In the genomic region with DNA sequence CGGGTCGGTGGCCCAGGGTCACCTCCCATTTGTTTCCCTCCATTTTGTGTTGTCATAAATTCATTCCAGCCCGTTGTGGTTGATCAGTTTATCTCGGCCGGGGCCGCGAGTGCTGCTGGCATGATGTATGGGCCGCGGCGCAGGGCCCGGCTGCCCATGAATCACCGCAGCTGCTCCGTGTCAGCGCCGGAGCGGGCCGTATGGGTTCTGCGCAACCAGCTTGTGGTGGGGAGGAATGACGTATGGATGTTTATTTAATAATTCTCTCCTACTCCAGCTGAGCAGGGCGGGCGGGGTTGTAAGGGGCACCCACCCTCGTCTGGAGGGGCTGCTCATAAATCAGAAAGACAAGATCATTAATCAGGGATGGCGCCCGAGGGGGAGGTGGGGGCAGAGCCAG, we compare ENCODE assay signal across 15 cellular contexts. TPM values are rescaled to one million over a fixed set of nuclear protein-coding genes. Genes with fewer than 3 reads are reported as not detected.
DNase-seq lines count a peak whose midpoint lies in the region; ATAC-seq, FAIRE-seq and TF ChIP-seq lines count a peak whose summit lies in the region.
"Had no signal": no experiment of that assay in that cellular context is flagged by ENCODE, and none has a peak within 500 bp of the region (broad histone marks: within the 10 kb centered on the region; RNA-seq: fewer than 3 reads in every experiment).

No MANE protein-coding gene starts in this region.

- H3K9ac ChIP-seq in GM23248 = no peak overlapping the region
- H3K9ac ChIP-seq in astrocyte (ENCODE audit: low read length) = no peak overlapping the region
- no peak overlapping the region for H3K9ac ChIP-seq in HepG2 (ENCODE audit: insufficient read depth, low read depth, low read length)
- H3K9ac ChIP-seq: SK-N-SH had no signal

- peaks cover 11% of the 10 kb centered on the region for H3K4me1 Mint-ChIP-seq in astrocyte (ENCODE audit: low read depth, unreplicated experiment)

- no TSS peak for BruUV-seq in HepG2 (replicated peaks; lab: Mats Ljungman, UMichigan)

- H3K9me2 ChIP-seq in GM23248 (ENCODE audit: insufficient read depth) = no peaks in the 10 kb centered on the region
- H3K9me2 ChIP-seq: SK-N-SH had no signal

- H3K4me1 ChIP-seq in GM23248 (ENCODE audit: insufficient read depth) (peaks cover 11% of the 10 kb centered on the region), astrocyte (ENCODE audit: insufficient read depth, low read length) (peaks cover 9% of the 10 kb centered on the region), HepG2 (ENCODE audit: insufficient read depth, low read length) (no peaks in the 10 kb centered on the region), small intestine (ENCODE audit: control insufficient read depth in 2 of 2, insufficient read depth in 1 of 2, low read depth in 1 of 2, low read length in 1 of 2) (peaks cover 2 to 17% of the 10 kb centered on the region in 2 donors)
- H3K4me1 ChIP-seq: body of pancreas had no signal

- ATAC-seq in HepG2 (no peak), GM18519 (IDR thresholded peaks at IDR 0.05; ENCODE audit: low FRiP score, unreplicated experiment) (no peak), HG02970 (IDR thresholded peaks at IDR 0.05; ENCODE audit: low FRiP score, unreplicated experiment) (no peak), HG02884 (IDR thresholded peaks at IDR 0.05; ENCODE audit: unreplicated experiment) (no peak)
- ATAC-seq: body of pancreas, K562 had no signal

- H3K27ac ChIP-seq in GM23248 (peak overlapping the region; percentile 71), astrocyte (ENCODE audit: low read depth, low read length) (no peak overlapping the region), HepG2 (ENCODE audit: extremely low read length, insufficient read depth, low read length) (no peak overlapping the region), small intestine (ENCODE audit: low read depth in 1 of 2, low read length in 1 of 2) (peak overlapping the region; percentile 87 to 91)
- H3K27ac ChIP-seq: body of pancreas had no signal

- H3K27me3 Mint-ChIP-seq in astrocyte (ENCODE audit: low read depth, unreplicated experiment) = no peaks in the 10 kb centered on the region
- H3K27me3 Mint-ChIP-seq: activated CD4-positive, alpha-beta memory T cell treated with anti-CD3 and anti-CD28 coated beads for 36 hours had no signal

- TF ChIP-seq POLR2A in HepG2 (IDR thresholded peaks at IDR 0.05; ENCODE audit: insufficient read depth in 1 of 2, low read depth in 2 of 2, low read length in 2 of 2) = no peak

- H3K4me2 ChIP-seq in GM23248 (ENCODE audit: unreplicated experiment) (no peak overlapping the region), astrocyte (ENCODE audit: low read length) (no peak overlapping the region), HepG2 (ENCODE audit: low read depth, low read length) (no peak overlapping the region)
- H3K4me2 ChIP-seq: SK-N-SH had no signal

- peaks cover 24% of the 10 kb centered on the region for H3K36me3 Mint-ChIP-seq in astrocyte (ENCODE audit: low read depth, unreplicated experiment)

- TF ChIP-seq CTCF in astrocyte (IDR thresholded peaks at IDR 0.05; ENCODE audit: insufficient read depth, low read depth, low read length) = no peak
- no peak for TF ChIP-seq CTCF in HepG2 (CRISPR knock-in tag; IDR thresholded peaks at IDR 0.05)

- POLR2A ChIA-PET in HepG2 (lab: Yijun Ruan, JAX) = interaction anchor here (1.8 to 4.2 kb wide), 2 partner anchors 10 to 14 kb away, joined by 5 to 25 read pairs; no protein-coding TSS in a partner anchor

- H3F3A ChIP-seq in GM23248 (ENCODE audit: insufficient read depth) = peaks cover 4% of the 10 kb centered on the region; the same call in 1 of the 2 replicates

- DNase-seq in GM23248 (no peak), astrocyte (ENCODE audit: low read depth) (peak; percentile 41), HepG2 (ENCODE audit: low spot score) (no peak), small intestine (no peak), NCI-H1092 (lab: John Stamatoyannopoulos, UW) (no peak)
- DNase-seq: activated CD4-positive, alpha-beta memory T cell treated with anti-CD3 and anti-CD28 coated beads for 36 hours; body of pancreas; SK-N-SH; stimulated activated CD4-positive, alpha-beta T cell treated with anti-CD3 and anti-CD28 coated beads, Interleukin-12 subunit alpha, Interleukin-12 subunit beta, amount 100 ng/mL, for 4 hours had no signal

- H3K27ac Mint-ChIP-seq in astrocyte (ENCODE audit: unreplicated experiment) = no peak overlapping the region
- H3K27ac Mint-ChIP-seq: activated CD4-positive, alpha-beta memory T cell treated with anti-CD3 and anti-CD28 coated beads for 36 hours; activated T-helper 1 cell treated with anti-CD3 and anti-CD28 coated beads, Interleukin-12 subunit alpha, Interleukin-12 subunit beta, Interleukin-2, Interleukin-4 antibody, amounts not matched to agents 30 ng/mL and 10 ng/mL and 1 ng/mL, durations not matched to agents 14 hours and 24 hours and 36 hours had no signal

- TF ChIP-seq RAD21 in HepG2 (CRISPR knock-in tag; IDR thresholded peaks at IDR 0.05) = no peak

- in situ Hi-C loops in GM23248 (cut with MboI) (no loop called here), HepG2 (cut with HindIII; ENCODE audit: extremely low pct_ligation_motif_present, low pct_unique_long_range_greater_than_20kb) (no loop called here)

- H2AFZ ChIP-seq in GM23248 = no peak overlapping the region
- H2AFZ ChIP-seq in astrocyte (ENCODE audit: low read depth, low read length) = no peak overlapping the region
- no peak overlapping the region for H2AFZ ChIP-seq in HepG2 (ENCODE audit: low read length)

- no peak for TF ChIP-seq EP300 in HepG2 (IDR thresholded peaks at IDR 0.05; ENCODE audit: low read depth in 2 of 2, low read length in 2 of 2)
- no peak for TF ChIP-seq EP300 in HepG2 (CRISPR knock-in tag; IDR thresholded peaks at IDR 0.05; ENCODE audit: borderline replicate concordance)

- H4K20me1 ChIP-seq in GM23248 (ENCODE audit: insufficient read depth) = no peaks in the 10 kb centered on the region
- H4K20me1 ChIP-seq in astrocyte (ENCODE audit: insufficient read depth, low read length) = peaks cover 56% of the 10 kb centered on the region
- H4K20me1 ChIP-seq in HepG2 (ENCODE audit: insufficient read depth, low read length) = no peaks in the 10 kb centered on the region

- H3K79me2 ChIP-seq in GM23248 (ENCODE audit: insufficient read depth) = no peaks in the 10 kb centered on the region
- peaks cover 4% of the 10 kb centered on the region for H3K79me2 ChIP-seq in astrocyte (ENCODE audit: insufficient read depth, low read length)
- H3K79me2 ChIP-seq in HepG2 (ENCODE audit: insufficient read depth, low read length) = no peaks in the 10 kb centered on the region

- H3K27me3 ChIP-seq in GM23248 (replicated peaks; ENCODE audit: insufficient read depth) (no peaks in the 10 kb centered on the region), astrocyte (ENCODE audit: insufficient read depth, low read length) (no peaks in the 10 kb centered on the region), HepG2 (ENCODE audit: control insufficient read depth in 1 of 2, insufficient read depth in 2 of 2, low read length in 2 of 2) (no peaks in the 10 kb centered on the region), small intestine (ENCODE audit: control insufficient read depth in 2 of 2, insufficient read depth in 2 of 2, low read length in 2 of 2) (no peaks in the 10 kb centered on the region)
- H3K27me3 ChIP-seq: body of pancreas had no signal

- 90 to 91% methylated on average over 24 of the region's 24 CpGs for WGBS in GM23248 (ENCODE audit: low coverage in 1 of 2, low lambda C conversion rate in 2 of 2, missing lambda C conversion rate in 2 of 2), 2 experiments
- WGBS in HepG2 (ENCODE audit: low lambda C conversion rate) = 95% methylated on average over 24 of the region's 24 CpGs
- WGBS in small intestine, 3 donors = 76 to 84% (median 80%) methylated on average over 24 of the region's 24 CpGs

- no peak overlapping the region for H3K4me3 ChIP-seq in GM23248
- H3K4me3 ChIP-seq in astrocyte (ENCODE audit: insufficient read depth, low read depth, low read length) = no peak overlapping the region
- H3K4me3 ChIP-seq in HepG2 (replicated peaks in 1 of 3; ENCODE audit: insufficient read depth in 1 of 3, low read depth in 2 of 3, low read length in 3 of 3) = no peak overlapping the region
- H3K4me3 ChIP-seq in small intestine (ENCODE audit: low read depth in 1 of 2, low read length in 2 of 2) = no peak overlapping the region
- H3K4me3 ChIP-seq: body of pancreas, K562 had no signal

- intact Hi-C loops in HepG2 (cut with micrococcal nuclease; ENCODE audit: unreplicated experiment) = no loop called here

- CTCF ChIA-PET in HepG2 (lab: Yijun Ruan, JAX; ENCODE audit: low intra/inter-chr PET ratio, low total read pairs) = no interaction called here

- no peaks in the 10 kb centered on the region for H3K9me3 Mint-ChIP-seq in astrocyte (ENCODE audit: unreplicated experiment)
- H3K9me3 Mint-ChIP-seq: activated CD4-positive, alpha-beta memory T cell treated with anti-CD3 and anti-CD28 coated beads for 36 hours; activated T-helper 1 cell treated with anti-CD3 and anti-CD28 coated beads, Interleukin-12 subunit alpha, Interleukin-12 subunit beta, Interleukin-2, Interleukin-4 antibody, amounts not matched to agents 30 ng/mL and 10 ng/mL and 1 ng/mL, durations not matched to agents 14 hours and 24 hours and 36 hours had no signal

- H3K4me3 Mint-ChIP-seq in astrocyte (ENCODE audit: unreplicated experiment) = no peak overlapping the region
- H3K4me3 Mint-ChIP-seq: activated CD4-positive, alpha-beta memory T cell treated with anti-CD3 and anti-CD28 coated beads for 36 hours; activated T-helper 1 cell treated with anti-CD3 and anti-CD28 coated beads, Interleukin-12 subunit alpha, Interleukin-12 subunit beta, Interleukin-2, Interleukin-4 antibody, amounts not matched to agents 30 ng/mL and 10 ng/mL and 1 ng/mL, durations not matched to agents 14 hours and 24 hours and 36 hours had no signal

- H3K9me3 ChIP-seq in GM23248 (ENCODE audit: low read depth) (no peaks in the 10 kb centered on the region), astrocyte (ENCODE audit: insufficient read depth, low read depth, low read length) (no peaks in the 10 kb centered on the region), HepG2 (ENCODE audit: low read length) (no peaks in the 10 kb centered on the region), small intestine (ENCODE audit: control insufficient read depth, low read depth) (no peaks in the 10 kb centered on the region)
- H3K9me3 ChIP-seq: body of pancreas, SK-N-SH had no signal

- no peak for FAIRE-seq in astrocyte (lab: Jason Lieb, UNC)
- FAIRE-seq in HepG2 (lab: Jason Lieb, UNC) = no peak
- no peak for FAIRE-seq in small intestine (lab: Jason Lieb, UNC)
- FAIRE-seq: K562, TTC549 had no signal

- H3K36me3 ChIP-seq in GM23248 (ENCODE audit: low read depth) = no peaks in the 10 kb centered on the region
- H3K36me3 ChIP-seq in astrocyte (ENCODE audit: insufficient read depth, low read length) = peaks cover 9% of the 10 kb centered on the region
- peaks cover 55 to 93% of the 10 kb centered on the region in 2 experiments for H3K36me3 ChIP-seq in HepG2 (replicated peaks in 1 of 2; ENCODE audit: control insufficient read depth in 1 of 2, insufficient read depth in 2 of 2, low read length in 2 of 2)
- peaks cover 11 to 15% of the 10 kb centered on the region in 2 donors for H3K36me3 ChIP-seq in small intestine (ENCODE audit: control insufficient read depth in 2 of 2, insufficient read depth in 2 of 2, low read length in 2 of 2)

RNA-seq across cellular contexts. Expression of a gene that starts 28.0 kb away (rescaled TPM):
- total RNA-seq in GM23248 (2014; rRNA removed; shearing (Covaris generic)) = 4.4 and 5.9 TPM in 2 replicates
- polyA plus RNA-seq in GM23248 (2016; fragmentation: Nextera tagmentation; extraction: Ambion mirVana) = 10.1 and 12.7 TPM in 2 replicates
- 5.8 and 7.3 TPM in 2 replicates for total RNA-seq in astrocyte
- 12.6 and 13.8 TPM in 2 replicates for total RNA-seq in HepG2 (2016; rRNA removed; fragmentation: Illumina TruSeq; extraction: Trizol)
- total RNA-seq in HepG2 (2016; cell fraction: cytosol; rRNA removed; fragmentation: Illumina TruSeq; extraction: Trizol; ENCODE audit: low read depth) = 9.7 and 10.8 TPM in 2 replicates
- total RNA-seq in HepG2 (2016; cell fraction: insoluble cytoplasmic fraction; rRNA removed; fragmentation: Illumina TruSeq; extraction: Trizol) = 11.0 and 12.5 TPM in 2 replicates
- 11.8 and 17.4 TPM in 2 replicates for total RNA-seq in HepG2 (2016; cell fraction: membrane; rRNA removed; fragmentation: Illumina TruSeq; extraction: Trizol)
- 5.8 and 7.3 TPM in 2 replicates for total RNA-seq in HepG2 (2016; cell fraction: nucleus; rRNA removed; fragmentation: Illumina TruSeq; extraction: Trizol)
- 20.2 and 22.3 TPM in 2 replicates for polyA plus RNA-seq in HepG2 (2011; rRNA removed)
- polyA plus RNA-seq in HepG2 (2011; cell fraction: cytosol; rRNA removed) = 23.3 and 31.3 TPM in 2 replicates
- polyA plus RNA-seq in HepG2 (2011; cell fraction: nucleus; rRNA removed) = 16.1 and 17.2 TPM in 2 replicates
- polyA plus RNA-seq in HepG2 (2012) = 14.0 and 14.1 TPM in 2 replicates
- polyA plus RNA-seq in HepG2 (2016; cell fraction: cytosol; fragmentation: Illumina TruSeq; extraction: Trizol; ENCODE audit: low read depth) = 17.0 and 20.1 TPM in 2 replicates
- polyA plus RNA-seq in HepG2 (2016; cell fraction: insoluble cytoplasmic fraction; fragmentation: Illumina TruSeq; extraction: Trizol; ENCODE audit: low read depth) = 14.9 and 21.4 TPM in 2 replicates
- polyA plus RNA-seq in HepG2 (2016; cell fraction: membrane; fragmentation: Illumina TruSeq; extraction: Trizol; ENCODE audit: low read depth) = 17.6 and 20.4 TPM in 2 replicates
- 14.6 and 19.8 TPM in 2 replicates for polyA plus RNA-seq in HepG2 (2016; cell fraction: nucleus; fragmentation: Illumina TruSeq; extraction: Trizol; ENCODE audit: insufficient read depth, low read depth)
- polyA minus RNA-seq in HepG2 (2011; rRNA and poly(A)+ RNA removed; ENCODE audit: low replicate concordance) = 19.3 and 62.1 TPM in 2 replicates
- 18.5 and 20.3 TPM in 2 replicates for polyA minus RNA-seq in HepG2 (2011; cell fraction: cytosol; rRNA and poly(A)+ RNA removed)
- polyA minus RNA-seq in HepG2 (2011; cell fraction: nucleus; rRNA and poly(A)+ RNA removed) = 5.9 and 6.3 TPM in 2 replicates
- 10 to 100 TPM; 20.1 to 27.2 (median 25.4) TPM for polyA plus RNA-seq in small intestine

RNA-seq across cellular contexts. Expression of a gene that starts 28.2 kb away (rescaled TPM):
- 0.51 and 1.4 TPM in 2 replicates for total RNA-seq in GM23248 (2014; rRNA removed; shearing (Covaris generic))
- polyA plus RNA-seq in GM23248 (2016; fragmentation: Nextera tagmentation; extraction: Ambion mirVana) (1.5 and 1.6 TPM in 2 replicates), HepG2 (2011; rRNA removed) (0.69 and 1.1 TPM in 2 replicates), small intestine (1 to 10 TPM; 2.7 to 6.5 (median 4.2) TPM)
- total RNA-seq in astrocyte (2.5 and 4.8 TPM in 2 replicates), HepG2 (2016; rRNA removed; fragmentation: Illumina TruSeq; extraction: Trizol) (not detected in 2 replicates)
- not detected in 2 replicates for total RNA-seq in HepG2 (2016; cell fraction: cytosol; rRNA removed; fragmentation: Illumina TruSeq; extraction: Trizol; ENCODE audit: low read depth)
- 0.35 TPM in 1 of 2 replicates, not detected in the other for total RNA-seq in HepG2 (2016; cell fraction: insoluble cytoplasmic fraction; rRNA removed; fragmentation: Illumina TruSeq; extraction: Trizol)
- total RNA-seq in HepG2 (2016; cell fraction: membrane; rRNA removed; fragmentation: Illumina TruSeq; extraction: Trizol) = not detected in 2 replicates
- total RNA-seq in HepG2 (2016; cell fraction: nucleus; rRNA removed; fragmentation: Illumina TruSeq; extraction: Trizol) = not detected in 2 replicates
- 0.37 and 0.52 TPM in 2 replicates for polyA plus RNA-seq in HepG2 (2011; cell fraction: cytosol; rRNA removed)
- polyA plus RNA-seq in HepG2 (2011; cell fraction: nucleus; rRNA removed) = 5.8 and 7.5 TPM in 2 replicates
- 0.35 and 1.7 TPM in 2 replicates for polyA plus RNA-seq in HepG2 (2012)
- polyA plus RNA-seq in HepG2 (2016; cell fraction: cytosol; fragmentation: Illumina TruSeq; extraction: Trizol; ENCODE audit: low read depth) = not detected in 2 replicates
- not detected in 2 replicates for polyA plus RNA-seq in HepG2 (2016; cell fraction: insoluble cytoplasmic fraction; fragmentation: Illumina TruSeq; extraction: Trizol; ENCODE audit: low read depth)
- polyA plus RNA-seq in HepG2 (2016; cell fraction: membrane; fragmentation: Illumina TruSeq; extraction: Trizol; ENCODE audit: low read depth) = not detected in 2 replicates
- not detected in 2 replicates for polyA plus RNA-seq in HepG2 (2016; cell fraction: nucleus; fragmentation: Illumina TruSeq; extraction: Trizol; ENCODE audit: insufficient read depth, low read depth)
- 2.2 TPM in 1 of 2 replicates, not detected in the other for polyA minus RNA-seq in HepG2 (2011; rRNA and poly(A)+ RNA removed; ENCODE audit: low replicate concordance)
- polyA minus RNA-seq in HepG2 (2011; cell fraction: cytosol; rRNA and poly(A)+ RNA removed) = not detected in 2 replicates
- polyA minus RNA-seq in HepG2 (2011; cell fraction: nucleus; rRNA and poly(A)+ RNA removed) = 1.7 TPM in 1 of 2 replicates, not detected in the other
- total RNA-seq: K562 had no signal

Comparison
In these comparisons a context has a peak if more than half of its experiments do, and no peak if none do; other contexts are left out.
1. H3K27ac ChIP-seq: peak in GM23248 (single experiment) and small intestine (2 of 2); none in astrocyte (single experiment) and HepG2 (single experiment).